Comparison of ENCODE assay signal across 11 cellular contexts in the genomic region with DNA sequence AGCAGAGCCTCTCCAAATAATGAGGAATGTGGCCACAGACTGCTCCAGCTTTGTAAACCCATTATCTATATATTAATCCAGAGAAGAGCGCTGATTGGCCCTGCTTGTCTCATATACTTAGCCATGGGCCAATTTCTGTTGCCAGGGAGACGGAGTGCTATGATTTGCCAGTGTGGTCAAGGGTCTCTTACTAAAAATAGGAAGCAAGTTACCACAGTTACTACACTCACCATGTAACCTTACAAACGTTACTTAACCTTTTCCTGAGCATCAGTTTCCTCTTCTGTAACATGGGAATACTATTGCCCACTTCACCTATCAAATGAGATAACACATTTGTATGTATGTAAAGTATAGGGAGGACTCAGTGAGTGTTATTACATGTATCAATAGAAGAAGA. TPM values are rescaled to one million over a fixed set of nuclear protein-coding genes. Genes with fewer than 3 reads are reported as not detected.
DNase-seq lines count a peak whose midpoint lies in the region; ATAC-seq and TF ChIP-seq lines count a peak whose summit lies in the region.
"Had no signal": no experiment of that assay in that cellular context is flagged by ENCODE, and none has a peak within 500 bp of the region (broad histone marks: within the 10 kb centered on the region; RNA-seq: fewer than 3 reads in every experiment).

No MANE protein-coding gene starts in this region.

- H4K20me1 ChIP-seq in BLaER1 treated with 17β-estradiol and CSF1 and Interleukin-3, amounts not matched to agents 10 nM and 100 nM, result no peaks in the 10 kb centered on the region

- H3K27ac ChIP-seq in BLaER1 treated with 17β-estradiol and CSF1 and Interleukin-3, amounts not matched to agents 10 nM and 100 nM, result peak overlapping the region; percentile 14 to 86 (median 82); a peak in 21 of 22 replicates
- peak overlapping the region; percentile 71 to 84 for H3K27ac ChIP-seq in breast epithelium

- no peak for TF ChIP-seq CTCF in breast epithelium (IDR thresholded peaks at IDR 0.05)

- H3K9ac ChIP-seq in BLaER1 treated with 17β-estradiol and CSF1 and Interleukin-3, amounts not matched to agents 10 nM and 100 nM, result peak overlapping the region in 10 of 11 experiments; percentile 46 to 72 (median 65); a peak in 19 of 22 replicates

- peak; percentile 21 for DNase-seq in NCI-H2227 treated with DMSO at 0.1 percent for 48 hours (lab: John Stamatoyannopoulos, UW)
- DNase-seq in breast epithelium (ENCODE audit: low spot score in 2 of 2), result no peak
- DNase-seq in posterior vena cava (ENCODE audit: low spot score), result peak; percentile 4
- DNase-seq in COLO668 (lab: John Stamatoyannopoulos, UW; ENCODE audit: unreplicated experiment), result no peak
- DNase-seq in EL, result no peak
- no peak for DNase-seq in occipital lobe (lab: John Stamatoyannopoulos, UW)
- no peak for DNase-seq in left ventricle myocardium superior
- DNase-seq: activated naive CD4-positive, alpha-beta T cell; NCI-H526; posterior cingulate gyrus had no signal

- peaks cover 33 to 76% (median 51%) of the 10 kb centered on the region in 10 experiments for H3K4me1 ChIP-seq in BLaER1 treated with 17β-estradiol and CSF1 and Interleukin-3, amounts not matched to agents 10 nM and 100 nM
- no peaks in the 10 kb centered on the region for H3K4me1 ChIP-seq in breast epithelium

- intact Hi-C loops in breast epithelium (cut with DNase I; ENCODE audit: low total_unique reads) (loop anchor here (10.0 kb wide), 1 partner anchor 51 kb away; a partner anchor contains a TSS), posterior vena cava (cut with DNase I) (loop anchor here (5.0 kb wide), 3 partner anchors 44 to 221 kb away; a partner anchor contains a TSS), left ventricle myocardium superior (cut with micrococcal nuclease) (no loop called here)

- no peaks in the 10 kb centered on the region for H3K27me3 ChIP-seq in BLaER1 treated with 17β-estradiol and CSF1 and Interleukin-3, amounts not matched to agents 10 nM and 100 nM
- no peaks in the 10 kb centered on the region for H3K27me3 ChIP-seq in breast epithelium

- no peak for ATAC-seq in left ventricle myocardium superior

- peak overlapping the region; percentile 59 to 91 (median 79) for H3K4me2 ChIP-seq in BLaER1 treated with 17β-estradiol and CSF1 and Interleukin-3, amounts not matched to agents 10 nM and 100 nM

- peaks cover 0 to 15% (median 7%) of the 10 kb centered on the region in 11 experiments; a peak in 13 of 22 replicates for H3K9me3 ChIP-seq in BLaER1 treated with 17β-estradiol and CSF1 and Interleukin-3, amounts not matched to agents 10 nM and 100 nM (replicated peaks in 1 of 11)
- H3K9me3 ChIP-seq in breast epithelium, result no peaks in the 10 kb centered on the region

- no peaks in the 10 kb centered on the region for H3K36me3 ChIP-seq in BLaER1 treated with 17β-estradiol and CSF1 and Interleukin-3, amounts not matched to agents 10 nM and 100 nM
- H3K36me3 ChIP-seq in breast epithelium, result no peaks in the 10 kb centered on the region

- TF ChIP-seq POLR2A in breast epithelium (IDR thresholded peaks at IDR 0.05), result no peak

- H3K4me3 ChIP-seq in BLaER1 treated with 17β-estradiol and CSF1 and Interleukin-3, amounts not matched to agents 10 nM and 100 nM, result peak overlapping the region in 3 of 10 experiments; percentile 5 to 16 (median 6); a peak in 1 of 20 replicates
- no peak overlapping the region for H3K4me3 ChIP-seq in breast epithelium

RNA-seq across cellular contexts. Expression of a gene that starts 7.7 kb away (rescaled TPM):
- total RNA-seq in breast epithelium (1 to 10 TPM in 1 of 3 donors, under 1 TPM in 1, not detected in 1; 0.33 to 5.4 TPM), posterior vena cava (1 to 10 TPM; 1.5 to 3.5 TPM), occipital lobe (not detected), left ventricle myocardium superior (1.9 TPM)

RNA-seq across cellular contexts. Expression of a gene that starts 24.3 kb away (rescaled TPM):
- 1 to 10 TPM in 2 of 3 donors, under 1 TPM in 1; 0.44 to 2.6 (median 2.2) TPM for total RNA-seq in breast epithelium
- total RNA-seq in posterior vena cava, result 1 to 10 TPM; 4.1 to 8.3 TPM
- total RNA-seq in occipital lobe, result not detected
- total RNA-seq in left ventricle myocardium superior, result 0.79 TPM

RNA-seq across cellular contexts. Expression of a gene that starts 27.7 kb away (rescaled TPM):
- total RNA-seq in breast epithelium (1,000 to 10,000 TPM in 1 of 3 donors, 100 to 1,000 TPM in 2; 177 to 1,015 (median 198) TPM), posterior vena cava (100 to 1,000 TPM; 286 to 472 TPM), occipital lobe (0.62 TPM), left ventricle myocardium superior (114 TPM)

RNA-seq across cellular contexts. Expression of a gene that starts 32.6 kb away (rescaled TPM):
- total RNA-seq in breast epithelium (not detected), posterior vena cava (not detected), occipital lobe (not detected), left ventricle myocardium superior (not detected)

RNA-seq across cellular contexts. Expression of a gene that starts 37.6 kb away (rescaled TPM):
- total RNA-seq in breast epithelium, result 100 to 1,000 TPM; 351 to 861 (median 423) TPM
- total RNA-seq in posterior vena cava, result 1,000 to 10,000 TPM; 1,174 to 1,536 TPM
- 9.2 TPM for total RNA-seq in occipital lobe
- total RNA-seq in left ventricle myocardium superior, result 201 TPM

Comparison
In these comparisons a context has a peak if more than half of its experiments do, and no peak if none do; other contexts are left out.
1. DNase-seq: peak in NCI-H2227 treated with DMSO at 0.1 percent for 48 hours (single experiment) and posterior vena cava (single experiment); none in breast epithelium (0 of 2), COLO668 (single experiment), EL (single experiment), occipital lobe (single experiment) and left ventricle myocardium superior (single experiment).
2. RNA of a gene that starts 27.7 kb away (total RNA-seq): 286 to 472 TPM in posterior vena cava, 177 to 1,015 TPM in breast epithelium and 114 TPM in left ventricle myocardium superior (single experiment); 0.62 TPM in occipital lobe (single experiment); every median in the first group is over 10 times any median in the second.